In genomic region chr20:4966826-4967751, GRCh38 we compare ENCODE assay signal across 19 cellular contexts. TPM values are rescaled to one million over a fixed set of nuclear protein-coding genes. Genes with fewer than 3 reads are reported as not detected.
DNase-seq lines count a peak whose midpoint lies in the region; ATAC-seq and TF ChIP-seq lines count a peak whose summit lies in the region.
"Had no signal": no experiment of that assay in that cellular context is flagged by ENCODE, and none has a peak within 500 bp of the region (broad histone marks: within the 10 kb centered on the region; RNA-seq: fewer than 3 reads in every experiment).

No MANE protein-coding gene starts in this region.

- no peak overlapping the region for H3K27ac ChIP-seq in CD4-positive, alpha-beta memory T cell (ENCODE audit: low read depth, low read length)
- H3K27ac ChIP-seq in ascending aorta = no peak overlapping the region
- H3K27ac ChIP-seq: SJCRH30 had no signal

- no peaks in the 10 kb centered on the region for H3K9me3 Mint-ChIP-seq in CD4-positive, alpha-beta memory T cell
- H3K9me3 Mint-ChIP-seq in central memory CD8-positive, alpha-beta T cell = no peaks in the 10 kb centered on the region
- peaks cover 0 to 1% (median 0%) of the 10 kb centered on the region in 7 donors for H3K9me3 Mint-ChIP-seq in naive B cell
- H3K9me3 Mint-ChIP-seq in stimulated activated naive CD8-positive, alpha-beta T cell treated with anti-CD3 and anti-CD28 coated beads, Interleukin-15, amount 100 ng/mL, for 72 hours = no peaks in the 10 kb centered on the region
- H3K9me3 Mint-ChIP-seq: H9 had no signal

- POLR2A ChIA-PET in CD4-positive, alpha-beta memory T cell (lab: Charles Lee; ENCODE audit: partially characterized antibody) = interaction anchor here (0.9 kb wide), 1 partner anchor 155 kb away, joined by 3 read pairs; no protein-coding TSS in a partner anchor

- CTCF ChIA-PET in CD4-positive, alpha-beta memory T cell (lab: Charles Lee; ENCODE audit: partially characterized antibody) = interaction anchor here (0.9 to 2.1 kb wide), 5 partner anchors 10 to 359 kb away, joined by 3 to 11 read pairs (median 3); no protein-coding TSS in a partner anchor

- no peak overlapping the region for H3K4me3 Mint-ChIP-seq in CD4-positive, alpha-beta memory T cell
- no peak overlapping the region for H3K4me3 Mint-ChIP-seq in central memory CD8-positive, alpha-beta T cell
- no peak overlapping the region for H3K4me3 Mint-ChIP-seq in naive B cell
- no peak overlapping the region for H3K4me3 Mint-ChIP-seq in stimulated activated naive CD8-positive, alpha-beta T cell treated with anti-CD3 and anti-CD28 coated beads, Interleukin-15, amount 100 ng/mL, for 72 hours
- H3K4me3 Mint-ChIP-seq: H9 had no signal

- intact Hi-C loops in CD4-positive, alpha-beta memory T cell (cut with micrococcal nuclease) = no loop called here
- intact Hi-C loops in ascending aorta (cut with DNase I) = no loop called here

- no peaks in the 10 kb centered on the region for H3K9me3 ChIP-seq in CD4-positive, alpha-beta memory T cell (ENCODE audit: control insufficient read depth in 1 of 2, low read length in 2 of 2)
- no peaks in the 10 kb centered on the region for H3K9me3 ChIP-seq in ascending aorta
- H3K9me3 ChIP-seq: SJCRH30 had no signal

- H3K4me1 Mint-ChIP-seq in CD4-positive, alpha-beta memory T cell = peaks cover 4 to 11% (median 7%) of the 10 kb centered on the region in 4 donors
- peaks cover 11% of the 10 kb centered on the region for H3K4me1 Mint-ChIP-seq in central memory CD8-positive, alpha-beta T cell
- H3K4me1 Mint-ChIP-seq in naive B cell = peaks cover 14 to 20% (median 15%) of the 10 kb centered on the region in 3 donors
- H3K4me1 Mint-ChIP-seq in stimulated activated naive CD8-positive, alpha-beta T cell treated with anti-CD3 and anti-CD28 coated beads, Interleukin-15, amount 100 ng/mL, for 72 hours = peaks cover 12% of the 10 kb centered on the region

- H3K36me3 ChIP-seq in CD4-positive, alpha-beta memory T cell (ENCODE audit: insufficient read depth, low read length) = peaks cover 11% of the 10 kb centered on the region
- H3K36me3 ChIP-seq in ascending aorta = peaks cover 9 to 21% of the 10 kb centered on the region in 2 donors

- H3K27ac Mint-ChIP-seq in CD4-positive, alpha-beta memory T cell = peak overlapping the region in 4 of 7 donors; percentile 1 to 80 (median 55)
- peak overlapping the region; percentile 44 for H3K27ac Mint-ChIP-seq in central memory CD8-positive, alpha-beta T cell (ENCODE audit: low read depth)
- peak overlapping the region in 4 of 6 donors; percentile 24 to 66 (median 46) for H3K27ac Mint-ChIP-seq in naive B cell
- H3K27ac Mint-ChIP-seq in stimulated activated naive CD8-positive, alpha-beta T cell treated with anti-CD3 and anti-CD28 coated beads, Interleukin-15, amount 100 ng/mL, for 72 hours = peak overlapping the region in 1 of 2 donors; percentile 44
- H3K27ac Mint-ChIP-seq: H9 had no signal

- H3K4me3 ChIP-seq in CD4-positive, alpha-beta memory T cell (ENCODE audit: low read length in 2 of 2) = no peak overlapping the region
- no peak overlapping the region for H3K4me3 ChIP-seq in ascending aorta
- H3K4me3 ChIP-seq: lung, SJCRH30, skin epidermis had no signal

- H3K36me3 Mint-ChIP-seq in CD4-positive, alpha-beta memory T cell = peaks cover 13 to 35% of the 10 kb centered on the region in 2 donors
- peaks cover 33% of the 10 kb centered on the region for H3K36me3 Mint-ChIP-seq in central memory CD8-positive, alpha-beta T cell (ENCODE audit: insufficient read depth)
- H3K36me3 Mint-ChIP-seq in naive B cell = peaks cover 12 to 15% of the 10 kb centered on the region in 2 donors

- no peaks in the 10 kb centered on the region for H3K27me3 ChIP-seq in CD4-positive, alpha-beta memory T cell (ENCODE audit: insufficient read depth, low read length)
- no peaks in the 10 kb centered on the region for H3K27me3 ChIP-seq in ascending aorta
- H3K27me3 ChIP-seq: SJCRH30 had no signal

- H3K4me1 ChIP-seq in CD4-positive, alpha-beta memory T cell (ENCODE audit: insufficient read depth, low read length) = peaks cover 9% of the 10 kb centered on the region
- no peaks in the 10 kb centered on the region for H3K4me1 ChIP-seq in ascending aorta
- H3K4me1 ChIP-seq: SJCRH30 had no signal

- no peak for TF ChIP-seq CTCF in ascending aorta (IDR thresholded peaks at IDR 0.05)

- no peak for ATAC-seq in central memory CD8-positive, alpha-beta T cell (replicated peaks; ENCODE audit: extremely low read depth, poor library complexity, severe bottlenecking)
- ATAC-seq in naive B cell (ENCODE audit: low read depth in 2 of 2) = no peak
- ATAC-seq in stimulated activated naive CD8-positive, alpha-beta T cell treated with anti-CD3 and anti-CD28 coated beads, Interleukin-15, amount 100 ng/mL, for 72 hours = no peak
- ATAC-seq: activated naive CD4-positive, alpha-beta T cell treated with anti-CD3 and anti-CD28 coated beads, Interleukin-2, amount 50 U/mL, for 72 hours; esophagus mucosa had no signal

- no peaks in the 10 kb centered on the region for H3K27me3 Mint-ChIP-seq in CD4-positive, alpha-beta memory T cell
- H3K27me3 Mint-ChIP-seq in central memory CD8-positive, alpha-beta T cell = no peaks in the 10 kb centered on the region
- H3K27me3 Mint-ChIP-seq in naive B cell = no peaks in the 10 kb centered on the region
- H3K27me3 Mint-ChIP-seq in stimulated activated naive CD8-positive, alpha-beta T cell treated with anti-CD3 and anti-CD28 coated beads, Interleukin-15, amount 100 ng/mL, for 72 hours = no peaks in the 10 kb centered on the region

- DNase-seq in CD4-positive, alpha-beta memory T cell = no peak
- DNase-seq in NCI-H2227 (lab: John Stamatoyannopoulos, UW; ENCODE audit: unreplicated experiment) (peak; percentile 49), naive B cell (no peak), ascending aorta (ENCODE audit: low spot score in 2 of 2) (no peak), ecto neural progenitor cell (ENCODE audit: low spot score) (no peak), SIG-M5 treated with dmso at 0.1 percent for 504 hours (lab: John Stamatoyannopoulos, UW; ENCODE audit: unreplicated experiment) (no peak)
- DNase-seq in central memory CD8-positive, alpha-beta T cell (ENCODE audit: low spot score in 2 of 2) = no peak
- DNase-seq in stimulated activated naive CD8-positive, alpha-beta T cell treated with anti-CD3 and anti-CD28 coated beads, Interleukin-15, amount 100 ng/mL, for 72 hours = no peak
- DNase-seq: activated CD8-positive, alpha-beta memory T cell treated with anti-CD3 and anti-CD28 coated beads, Interleukin-2, amount 50 U/mL, for 4 hours; DMS 273 treated with DMSO at 0.1 percent for 48 hours; H9; hippocampal formation; Kasumi-1; NCI-H2107; SJCRH30 had no signal

RNA-seq across cellular contexts. Expression of gene SLC23A2, which starts 34.2 kb away (rescaled TPM):
- 10 to 100 TPM; 22.3 to 22.6 TPM for total RNA-seq in CD4-positive, alpha-beta memory T cell
- 10 to 100 TPM in 1 of 2 donors, 1 to 10 TPM in 1; 4.3 to 10.9 TPM for polyA plus RNA-seq in CD4-positive, alpha-beta memory T cell
- polyA plus RNA-seq in naive B cell (ENCODE audit: low read depth in 6 of 6) = 10 to 100 TPM in 2 of 6 donors, 1 to 10 TPM in 4; 5.0 to 10.8 (median 7.1) TPM
- 32.8 TPM for total RNA-seq in ascending aorta
